8 cellular contexts compared by ENCODE assay signal in the genomic region with DNA sequence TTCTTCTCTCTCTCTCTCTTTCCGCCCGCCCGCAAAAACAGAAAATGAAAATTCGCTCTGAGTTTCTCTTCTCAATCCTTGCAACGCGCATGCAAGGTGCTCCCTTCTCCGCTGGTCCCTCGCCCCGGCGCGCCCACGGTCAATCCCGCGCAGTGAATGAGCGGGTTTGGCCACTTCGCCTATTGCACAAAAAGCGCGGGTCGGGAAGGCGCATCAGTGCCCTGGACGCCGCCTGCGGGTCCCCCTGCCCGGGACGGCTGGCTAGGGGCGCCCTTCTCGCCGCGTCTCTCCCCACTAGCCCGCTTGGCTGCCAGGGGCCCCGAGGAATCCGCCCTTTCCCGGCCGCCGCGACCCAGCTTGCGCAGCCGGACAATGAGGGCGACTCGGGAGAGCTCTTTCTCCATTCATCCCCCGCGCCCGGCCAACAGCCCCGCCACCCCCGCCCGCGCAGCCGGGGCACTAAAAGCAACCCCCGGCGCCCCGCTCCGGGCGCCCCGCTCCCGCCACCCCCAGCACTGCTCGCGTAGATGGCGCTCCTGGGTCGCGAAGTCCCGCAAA. TPM values are rescaled to one million over a fixed set of nuclear protein-coding genes. Genes with fewer than 3 reads are reported as not detected.
DNase-seq lines count a peak whose midpoint lies in the region; ATAC-seq and TF ChIP-seq lines count a peak whose summit lies in the region.

No MANE protein-coding gene starts in this region.

- H3K9me3 Mint-ChIP-seq in glutamatergic neuron (ENCODE audit: unreplicated experiment), result peaks cover 7% of the 10 kb centered on the region

- ATAC-seq in HG03135 (IDR thresholded peaks at IDR 0.05; ENCODE audit: unreplicated experiment), result no peak
- ATAC-seq in HG03354 (IDR thresholded peaks at IDR 0.05; ENCODE audit: poor library complexity, severe bottlenecking, unreplicated experiment), result no peak

- no peaks in the 10 kb centered on the region for H3K27me3 Mint-ChIP-seq in glutamatergic neuron (ENCODE audit: unreplicated experiment)

- no peak for TF ChIP-seq POLR2A in prostate gland (IDR thresholded peaks at IDR 0.05)

- POLR2A ChIA-PET in PC-9 (lab: Charles Lee; ENCODE audit: unreplicated experiment), result no interaction called here

- H3K9me3 ChIP-seq in prostate gland, result no peaks in the 10 kb centered on the region
- no peaks in the 10 kb centered on the region for H3K9me3 ChIP-seq in PC-9 (ENCODE audit: insufficient read depth, low read depth)

- DNase-seq in Daoy (ENCODE audit: low read depth), result peak; percentile 14
- DNase-seq in SK-N-DZ (ENCODE audit: low spot score), result peak; percentile 29
- peak; percentile 61 for DNase-seq in glutamatergic neuron
- no peak for DNase-seq in prostate gland (ENCODE audit: low spot score)
- DNase-seq in PC-9, result no peak
- DNase-seq in NCI-H1105 (lab: John Stamatoyannopoulos, UW), result no peak

- no peaks in the 10 kb centered on the region for H3K79me2 ChIP-seq in PC-9 (ENCODE audit: low read depth)

- no peaks in the 10 kb centered on the region for H3K9me2 ChIP-seq in PC-9 (ENCODE audit: insufficient read depth)

- no peaks in the 10 kb centered on the region for H3F3A ChIP-seq in PC-9 (ENCODE audit: insufficient read depth, low read depth)

- 1% methylated on average over 51 of the region's 61 CpGs for WGBS in prostate gland

- CTCF ChIA-PET in PC-9 (lab: Charles Lee), result no interaction called here

- BruUV-seq in PC-9 (replicated peaks; lab: Mats Ljungman, UMichigan), result no TSS peak

- H3K27me3 ChIP-seq in prostate gland (replicated peaks; ENCODE audit: insufficient read depth), result no peaks in the 10 kb centered on the region
- peaks cover 21% of the 10 kb centered on the region; the same call in 1 of the 2 replicates for H3K27me3 ChIP-seq in PC-9 (ENCODE audit: insufficient read depth, low read depth)

- H2AFZ ChIP-seq in PC-9, result no peak overlapping the region

- peaks cover 8% of the 10 kb centered on the region for H3K36me3 Mint-ChIP-seq in glutamatergic neuron (ENCODE audit: unreplicated experiment)

- H3K4me2 ChIP-seq in PC-9, result no peak overlapping the region

- H4K20me1 ChIP-seq in PC-9 (ENCODE audit: insufficient read depth), result no peaks in the 10 kb centered on the region

- intact Hi-C loops in prostate gland (cut with DNase I), result no loop called here
- intact Hi-C loops in PC-9 (cut with micrococcal nuclease; ENCODE audit: unreplicated experiment), result no loop called here

- H3K4me3 Mint-ChIP-seq in glutamatergic neuron (ENCODE audit: unreplicated experiment), result peak overlapping the region; percentile 99

- peak overlapping the region; percentile 25 to 39 for H3K4me3 ChIP-seq in prostate gland
- no peak overlapping the region for H3K4me3 ChIP-seq in PC-9

- H3K36me3 ChIP-seq in prostate gland, result no peaks in the 10 kb centered on the region
- no peaks in the 10 kb centered on the region for H3K36me3 ChIP-seq in PC-9 (ENCODE audit: low read depth)

- no peak for TF ChIP-seq CTCF in glutamatergic neuron (IDR thresholded peaks at IDR 0.05; ENCODE audit: partially characterized antibody, unreplicated experiment)
- no peak for TF ChIP-seq CTCF in prostate gland (IDR thresholded peaks at IDR 0.05)
- TF ChIP-seq CTCF in PC-9 (conservative IDR thresholded peaks at IDR 0.05), result no peak

- H3K27ac ChIP-seq in prostate gland (no peak overlapping the region), PC-9 (no peak overlapping the region)

- H3K4me1 ChIP-seq in prostate gland (replicated peaks) (no peaks in the 10 kb centered on the region), PC-9 (replicated peaks; ENCODE audit: insufficient read depth) (no peaks in the 10 kb centered on the region)

- H3K4me1 Mint-ChIP-seq in glutamatergic neuron (ENCODE audit: low read depth, unreplicated experiment), result peaks cover 11% of the 10 kb centered on the region

- H3K27ac Mint-ChIP-seq in glutamatergic neuron (ENCODE audit: unreplicated experiment), result peak overlapping the region; percentile 54

RNA-seq across cellular contexts. Expression of a gene that starts 0.7 kb away (rescaled TPM):
- 2.6 and 4.4 TPM in 2 replicates for total RNA-seq in Daoy (2014; rRNA removed; shearing (Covaris generic))
- 25.4 and 30.3 TPM in 2 replicates for polyA plus RNA-seq in SK-N-DZ (2014; cell fraction: cytosol; rRNA removed)
- polyA plus RNA-seq in SK-N-DZ (2014; cell fraction: nucleus; rRNA removed), result 47.9 and 73.0 TPM in 2 replicates
- total RNA-seq in glutamatergic neuron (ENCODE audit: unreplicated experiment) (32.0 TPM), prostate gland (10 to 100 TPM in 1 of 2 donors, 1 to 10 TPM in 1; 1.8 to 59.6 TPM), PC-9 (2021) (not detected in 2 replicates)

Comparison
In these comparisons a context has a peak if more than half of its experiments do, and no peak if none do; other contexts are left out.
1. DNase-seq: peak in Daoy (single experiment), SK-N-DZ (single experiment) and glutamatergic neuron (single experiment); none in prostate gland (single experiment), PC-9 (0 of 2) and NCI-H1105 (single experiment).